1 cellular context compared by ENCODE assay signal in the genomic region with DNA sequence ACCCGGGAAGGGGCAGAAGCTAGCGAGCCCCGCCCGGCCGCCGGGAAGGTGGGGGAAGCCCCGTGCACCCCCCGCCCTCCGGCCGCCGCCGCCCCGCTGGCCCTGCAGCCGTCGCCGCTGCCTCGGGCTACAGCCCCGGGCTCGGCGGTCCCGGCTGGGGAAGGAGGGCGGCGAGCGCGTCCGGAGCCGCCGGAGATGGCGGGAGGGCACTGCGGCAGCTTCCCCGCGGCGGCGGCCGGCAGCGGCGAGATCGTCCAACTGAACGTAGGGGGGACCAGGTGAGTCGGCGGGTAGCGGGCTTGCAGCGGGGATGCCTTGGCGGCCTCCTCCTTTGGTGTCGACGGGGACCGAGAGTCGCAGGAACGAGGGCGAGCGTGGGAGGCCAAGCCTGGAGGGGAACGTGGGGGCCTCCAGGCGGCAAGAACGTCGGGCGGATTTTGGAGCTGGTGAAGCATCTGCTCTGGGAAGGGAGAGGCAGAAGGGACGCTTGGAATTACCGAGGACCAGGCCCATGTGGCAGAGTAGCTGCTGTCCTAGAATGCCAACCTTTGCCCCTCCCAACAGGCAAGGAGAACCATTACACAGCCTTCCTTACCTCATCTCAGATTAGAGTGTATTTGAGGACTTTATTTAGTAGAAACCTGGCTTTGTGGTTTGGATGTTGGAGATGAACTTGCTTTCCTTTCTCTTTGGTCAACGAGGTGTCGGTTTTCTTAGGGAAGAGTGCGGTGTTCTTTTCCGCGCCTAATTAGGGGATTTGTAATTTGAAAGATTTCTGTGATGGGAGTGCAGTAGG.
TF ChIP-seq lines count a peak whose summit lies in the region.

No MANE protein-coding gene starts in this region.

TF ChIP-seq in K562, 482 proteins besides CTCF, POLR2A, EP300 and RAD21 (continued from another document and continues in another):
- TF ChIP-seq, protein P1, sequence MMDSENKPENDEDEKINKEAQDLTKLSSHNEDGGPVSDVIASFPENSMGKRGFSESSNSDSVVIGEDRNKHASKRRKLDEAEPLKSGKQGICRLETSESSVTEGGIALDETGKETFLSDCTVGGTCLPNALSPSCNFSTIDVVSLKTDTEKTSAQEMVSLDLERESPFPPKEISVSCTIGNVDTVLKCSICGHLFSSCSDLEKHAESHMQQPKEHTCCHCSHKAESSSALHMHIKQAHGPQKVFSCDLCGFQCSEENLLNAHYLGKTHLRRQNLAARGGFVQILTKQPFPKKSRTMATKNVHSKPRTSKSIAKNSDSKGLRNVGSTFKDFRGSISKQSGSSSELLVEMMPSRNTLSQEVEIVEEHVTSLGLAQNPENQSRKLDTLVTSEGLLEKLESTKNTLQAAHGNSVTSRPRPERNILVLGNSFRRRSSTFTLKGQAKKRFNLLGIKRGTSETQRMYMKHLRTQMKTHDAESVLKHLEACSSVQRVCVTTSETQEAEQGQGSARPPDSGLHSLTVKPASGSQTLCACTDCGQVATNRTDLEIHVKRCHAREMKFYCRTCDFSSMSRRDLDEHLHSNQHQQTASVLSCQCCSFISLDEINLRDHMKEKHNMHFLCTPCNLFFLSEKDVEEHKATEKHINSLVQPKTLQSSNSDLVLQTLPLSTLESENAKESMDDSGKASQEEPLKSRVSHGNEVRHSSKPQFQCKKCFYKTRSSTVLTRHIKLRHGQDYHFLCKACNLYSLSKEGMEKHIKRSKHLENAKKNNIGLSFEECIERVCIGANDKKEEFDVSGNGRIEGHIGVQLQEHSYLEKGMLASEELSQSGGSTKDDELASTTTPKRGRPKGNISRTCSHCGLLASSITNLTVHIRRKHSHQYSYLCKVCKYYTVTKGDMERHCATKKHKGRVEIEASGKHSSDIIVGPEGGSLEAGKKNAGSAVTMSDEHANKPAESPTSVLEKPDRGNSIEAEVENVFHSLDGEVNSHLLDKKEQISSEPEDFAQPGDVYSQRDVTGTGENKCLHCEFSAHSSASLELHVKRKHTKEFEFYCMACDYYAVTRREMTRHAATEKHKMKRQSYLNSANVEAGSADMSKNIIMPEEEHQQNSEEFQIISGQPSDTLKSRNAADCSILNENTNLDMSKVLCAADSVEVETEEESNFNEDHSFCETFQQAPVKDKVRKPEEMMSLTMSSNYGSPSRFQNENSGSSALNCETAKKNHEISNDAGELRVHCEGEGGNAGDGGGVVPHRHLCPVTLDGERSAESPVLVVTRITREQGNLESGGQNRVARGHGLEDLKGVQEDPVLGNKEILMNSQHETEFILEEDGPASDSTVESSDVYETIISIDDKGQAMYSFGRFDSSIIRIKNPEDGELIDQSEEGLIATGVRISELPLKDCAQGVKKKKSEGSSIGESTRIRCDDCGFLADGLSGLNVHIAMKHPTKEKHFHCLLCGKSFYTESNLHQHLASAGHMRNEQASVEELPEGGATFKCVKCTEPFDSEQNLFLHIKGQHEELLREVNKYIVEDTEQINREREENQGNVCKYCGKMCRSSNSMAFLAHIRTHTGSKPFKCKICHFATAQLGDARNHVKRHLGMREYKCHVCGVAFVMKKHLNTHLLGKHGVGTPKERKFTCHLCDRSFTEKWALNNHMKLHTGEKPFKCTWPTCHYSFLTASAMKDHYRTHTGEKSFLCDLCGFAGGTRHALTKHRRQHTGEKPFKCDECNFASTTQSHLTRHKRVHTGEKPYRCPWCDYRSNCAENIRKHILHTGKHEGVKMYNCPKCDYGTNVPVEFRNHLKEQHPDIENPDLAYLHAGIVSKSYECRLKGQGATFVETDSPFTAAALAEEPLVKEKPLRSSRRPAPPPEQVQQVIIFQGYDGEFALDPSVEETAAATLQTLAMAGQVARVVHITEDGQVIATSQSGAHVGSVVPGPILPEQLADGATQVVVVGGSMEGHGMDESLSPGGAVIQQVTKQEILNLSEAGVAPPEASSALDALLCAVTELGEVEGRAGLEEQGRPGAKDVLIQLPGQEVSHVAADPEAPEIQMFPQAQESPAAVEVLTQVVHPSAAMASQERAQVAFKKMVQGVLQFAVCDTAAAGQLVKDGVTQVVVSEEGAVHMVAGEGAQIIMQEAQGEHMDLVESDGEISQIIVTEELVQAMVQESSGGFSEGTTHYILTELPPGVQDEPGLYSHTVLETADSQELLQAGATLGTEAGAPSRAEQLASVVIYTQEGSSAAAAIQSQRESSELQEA (IDR thresholded peaks at IDR 0.05; ENCODE audit: low read depth), result peak; percentile 59; the same call in 1 of the 2 replicates
- TF ChIP-seq, protein P2, sequence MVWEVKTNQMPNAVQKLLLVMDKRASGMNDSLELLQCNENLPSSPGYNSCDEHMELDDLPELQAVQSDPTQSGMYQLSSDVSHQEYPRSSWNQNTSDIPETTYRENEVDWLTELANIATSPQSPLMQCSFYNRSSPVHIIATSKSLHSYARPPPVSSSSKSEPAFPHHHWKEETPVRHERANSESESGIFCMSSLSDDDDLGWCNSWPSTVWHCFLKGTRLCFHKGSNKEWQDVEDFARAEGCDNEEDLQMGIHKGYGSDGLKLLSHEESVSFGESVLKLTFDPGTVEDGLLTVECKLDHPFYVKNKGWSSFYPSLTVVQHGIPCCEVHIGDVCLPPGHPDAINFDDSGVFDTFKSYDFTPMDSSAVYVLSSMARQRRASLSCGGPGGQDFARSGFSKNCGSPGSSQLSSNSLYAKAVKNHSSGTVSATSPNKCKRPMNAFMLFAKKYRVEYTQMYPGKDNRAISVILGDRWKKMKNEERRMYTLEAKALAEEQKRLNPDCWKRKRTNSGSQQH (CRISPR knock-in tag; IDR thresholded peaks at IDR 0.05), result no peak
- TF ChIP-seq EP400 (IDR thresholded peaks at IDR 0.05) (peak; percentile 20), ZBTB7A (IDR thresholded peaks at IDR 0.05; ENCODE audit: borderline replicate concordance, control insufficient read depth, low read depth, low read length) (peak; percentile 32; the same call in 1 of the 2 replicates), MEIS2 (IDR thresholded peaks at IDR 0.05; ENCODE audit: partially characterized antibody) (no peak), CEBPB (tag; IDR thresholded peaks at IDR 0.05) (no peak), SMAD2 (IDR thresholded peaks at IDR 0.05; ENCODE audit: low read depth, low read length) (no peak), ZBTB1 (CRISPR knock-in tag; IDR thresholded peaks at IDR 0.05; ENCODE audit: borderline replicate concordance, low read depth) (0 out of 2 replicates have a peak, but pooled peaks have one; percentile 25), YY1 (IDR thresholded peaks at IDR 0.05; ENCODE audit: borderline replicate concordance in 1 of 3, control insufficient read depth in 1 of 3, extremely low read depth in 1 of 3, insufficient read depth in 3 of 3, insufficient read length in 1 of 3, insufficient replicate concordance in 2 of 3, low read depth in 1 of 3, low read length in 2 of 3) (peak in 1 of 3 experiments; percentile 37), ZNF561 (CRISPR knock-in tag; conservative IDR thresholded peaks at IDR 0.05) (no peak), ZNF347 (CRISPR knock-in tag; IDR thresholded peaks at IDR 0.05; ENCODE audit: low read depth) (no peak), ZNF830 (CRISPR knock-in tag; IDR thresholded peaks at IDR 0.05) (no peak), ZNF165 (CRISPR knock-in tag; IDR thresholded peaks at IDR 0.05; ENCODE audit: borderline replicate concordance) (no peak), TCF7 (IDR thresholded peaks at IDR 0.05; ENCODE audit: borderline replicate concordance) (no peak), CAMTA2 (CRISPR knock-in tag; conservative IDR thresholded peaks at IDR 0.05) (no peak), RBM22 (IDR thresholded peaks at IDR 0.05; ENCODE audit: low read depth, low read length, poor library complexity, severe bottlenecking) (no peak), HNRNPL (IDR thresholded peaks at IDR 0.05; ENCODE audit: low read depth, low read length) (0 out of 2 replicates have a peak, but pooled peaks have one; percentile 0), TAF7 (tag; IDR thresholded peaks at IDR 0.05) (no peak), ZNF408 (CRISPR knock-in tag; IDR thresholded peaks at IDR 0.05; ENCODE audit: low read depth) (no peak), ZNF354B (CRISPR knock-in tag; IDR thresholded peaks at IDR 0.05) (no peak), HDAC1 (IDR thresholded peaks at IDR 0.05) (peak in 1 of 2 experiments; percentile 73; a peak in 1 of 4 replicates), GTF2E2 (tag; IDR thresholded peaks at IDR 0.05) (peak; percentile 33; the same call in 1 of the 2 replicates), ZSCAN29 (IDR thresholded peaks at IDR 0.05) (no peak), HDAC8 (tag; IDR thresholded peaks at IDR 0.05) (no peak), SMAD4 (CRISPR knock-in tag; conservative IDR thresholded peaks at IDR 0.05) (no peak; the same call in 1 of the 2 replicates), XRCC3 (IDR thresholded peaks at IDR 0.05) (no peak)
- TF ChIP-seq, protein P3, sequence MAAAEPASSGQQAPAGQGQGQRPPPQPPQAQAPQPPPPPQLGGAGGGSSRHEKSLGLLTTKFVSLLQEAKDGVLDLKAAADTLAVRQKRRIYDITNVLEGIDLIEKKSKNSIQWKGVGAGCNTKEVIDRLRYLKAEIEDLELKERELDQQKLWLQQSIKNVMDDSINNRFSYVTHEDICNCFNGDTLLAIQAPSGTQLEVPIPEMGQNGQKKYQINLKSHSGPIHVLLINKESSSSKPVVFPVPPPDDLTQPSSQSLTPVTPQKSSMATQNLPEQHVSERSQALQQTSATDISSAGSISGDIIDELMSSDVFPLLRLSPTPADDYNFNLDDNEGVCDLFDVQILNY (CRISPR knock-in tag; IDR thresholded peaks at IDR 0.05), result 0 out of 2 replicates have a peak, but pooled peaks have one; percentile 30
- TF ChIP-seq, protein P4, sequence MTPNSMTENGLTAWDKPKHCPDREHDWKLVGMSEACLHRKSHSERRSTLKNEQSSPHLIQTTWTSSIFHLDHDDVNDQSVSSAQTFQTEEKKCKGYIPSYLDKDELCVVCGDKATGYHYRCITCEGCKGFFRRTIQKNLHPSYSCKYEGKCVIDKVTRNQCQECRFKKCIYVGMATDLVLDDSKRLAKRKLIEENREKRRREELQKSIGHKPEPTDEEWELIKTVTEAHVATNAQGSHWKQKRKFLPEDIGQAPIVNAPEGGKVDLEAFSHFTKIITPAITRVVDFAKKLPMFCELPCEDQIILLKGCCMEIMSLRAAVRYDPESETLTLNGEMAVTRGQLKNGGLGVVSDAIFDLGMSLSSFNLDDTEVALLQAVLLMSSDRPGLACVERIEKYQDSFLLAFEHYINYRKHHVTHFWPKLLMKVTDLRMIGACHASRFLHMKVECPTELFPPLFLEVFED (CRISPR knock-in tag; conservative IDR thresholded peaks at IDR 0.05), result no peak
- TF ChIP-seq, protein P5, sequence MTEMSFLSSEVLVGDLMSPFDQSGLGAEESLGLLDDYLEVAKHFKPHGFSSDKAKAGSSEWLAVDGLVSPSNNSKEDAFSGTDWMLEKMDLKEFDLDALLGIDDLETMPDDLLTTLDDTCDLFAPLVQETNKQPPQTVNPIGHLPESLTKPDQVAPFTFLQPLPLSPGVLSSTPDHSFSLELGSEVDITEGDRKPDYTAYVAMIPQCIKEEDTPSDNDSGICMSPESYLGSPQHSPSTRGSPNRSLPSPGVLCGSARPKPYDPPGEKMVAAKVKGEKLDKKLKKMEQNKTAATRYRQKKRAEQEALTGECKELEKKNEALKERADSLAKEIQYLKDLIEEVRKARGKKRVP (CRISPR knock-in tag; IDR thresholded peaks at IDR 0.05), result 0 out of 2 replicates have a peak, but pooled peaks have one; percentile 13
- TF ChIP-seq, protein P6, sequence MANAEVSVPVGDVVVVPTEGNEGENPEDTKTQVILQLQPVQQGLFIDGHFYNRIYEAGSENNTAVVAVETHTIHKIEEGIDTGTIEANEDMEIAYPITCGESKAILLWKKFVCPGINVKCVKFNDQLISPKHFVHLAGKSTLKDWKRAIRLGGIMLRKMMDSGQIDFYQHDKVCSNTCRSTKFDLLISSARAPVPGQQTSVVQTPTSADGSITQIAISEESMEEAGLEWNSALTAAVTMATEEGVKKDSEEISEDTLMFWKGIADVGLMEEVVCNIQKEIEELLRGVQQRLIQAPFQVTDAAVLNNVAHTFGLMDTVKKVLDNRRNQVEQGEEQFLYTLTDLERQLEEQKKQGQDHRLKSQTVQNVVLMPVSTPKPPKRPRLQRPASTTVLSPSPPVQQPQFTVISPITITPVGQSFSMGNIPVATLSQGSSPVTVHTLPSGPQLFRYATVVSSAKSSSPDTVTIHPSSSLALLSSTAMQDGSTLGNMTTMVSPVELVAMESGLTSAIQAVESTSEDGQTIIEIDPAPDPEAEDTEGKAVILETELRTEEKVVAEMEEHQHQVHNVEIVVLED (CRISPR knock-in tag; IDR thresholded peaks at IDR 0.05), result no peak
- TF ChIP-seq, protein P7, sequence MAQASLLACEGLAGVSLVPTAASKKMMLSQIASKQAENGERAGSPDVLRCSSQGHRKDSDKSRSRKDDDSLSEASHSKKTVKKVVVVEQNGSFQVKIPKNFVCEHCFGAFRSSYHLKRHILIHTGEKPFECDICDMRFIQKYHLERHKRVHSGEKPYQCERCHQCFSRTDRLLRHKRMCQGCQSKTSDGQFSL (CRISPR knock-in tag; IDR thresholded peaks at IDR 0.05), result peak; percentile 72; the same call in 1 of the 2 replicates
- TF ChIP-seq, protein P7 (tag; IDR thresholded peaks at IDR 0.05), result peak in 1 of 2 experiments; percentile 82; a peak in 1 of 4 replicates
- TF ChIP-seq, protein P8, sequence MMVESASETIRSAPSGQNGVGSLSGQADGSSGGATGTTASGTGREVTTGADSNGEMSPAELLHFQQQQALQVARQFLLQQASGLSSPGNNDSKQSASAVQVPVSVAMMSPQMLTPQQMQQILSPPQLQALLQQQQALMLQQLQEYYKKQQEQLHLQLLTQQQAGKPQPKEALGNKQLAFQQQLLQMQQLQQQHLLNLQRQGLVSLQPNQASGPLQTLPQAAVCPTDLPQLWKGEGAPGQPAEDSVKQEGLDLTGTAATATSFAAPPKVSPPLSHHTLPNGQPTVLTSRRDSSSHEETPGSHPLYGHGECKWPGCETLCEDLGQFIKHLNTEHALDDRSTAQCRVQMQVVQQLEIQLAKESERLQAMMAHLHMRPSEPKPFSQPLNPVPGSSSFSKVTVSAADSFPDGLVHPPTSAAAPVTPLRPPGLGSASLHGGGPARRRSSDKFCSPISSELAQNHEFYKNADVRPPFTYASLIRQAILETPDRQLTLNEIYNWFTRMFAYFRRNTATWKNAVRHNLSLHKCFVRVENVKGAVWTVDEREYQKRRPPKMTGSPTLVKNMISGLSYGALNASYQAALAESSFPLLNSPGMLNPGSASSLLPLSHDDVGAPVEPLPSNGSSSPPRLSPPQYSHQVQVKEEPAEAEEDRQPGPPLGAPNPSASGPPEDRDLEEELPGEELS (CRISPR knock-in tag; IDR thresholded peaks at IDR 0.05; ENCODE audit: borderline replicate concordance), result no peak; the same call in 1 of the 2 replicates
- TF ChIP-seq, protein P9, sequence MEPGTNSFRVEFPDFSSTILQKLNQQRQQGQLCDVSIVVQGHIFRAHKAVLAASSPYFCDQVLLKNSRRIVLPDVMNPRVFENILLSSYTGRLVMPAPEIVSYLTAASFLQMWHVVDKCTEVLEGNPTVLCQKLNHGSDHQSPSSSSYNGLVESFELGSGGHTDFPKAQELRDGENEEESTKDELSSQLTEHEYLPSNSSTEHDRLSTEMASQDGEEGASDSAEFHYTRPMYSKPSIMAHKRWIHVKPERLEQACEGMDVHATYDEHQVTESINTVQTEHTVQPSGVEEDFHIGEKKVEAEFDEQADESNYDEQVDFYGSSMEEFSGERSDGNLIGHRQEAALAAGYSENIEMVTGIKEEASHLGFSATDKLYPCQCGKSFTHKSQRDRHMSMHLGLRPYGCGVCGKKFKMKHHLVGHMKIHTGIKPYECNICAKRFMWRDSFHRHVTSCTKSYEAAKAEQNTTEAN (CRISPR knock-in tag; IDR thresholded peaks at IDR 0.05), result no peak
- TF ChIP-seq, protein P10, sequence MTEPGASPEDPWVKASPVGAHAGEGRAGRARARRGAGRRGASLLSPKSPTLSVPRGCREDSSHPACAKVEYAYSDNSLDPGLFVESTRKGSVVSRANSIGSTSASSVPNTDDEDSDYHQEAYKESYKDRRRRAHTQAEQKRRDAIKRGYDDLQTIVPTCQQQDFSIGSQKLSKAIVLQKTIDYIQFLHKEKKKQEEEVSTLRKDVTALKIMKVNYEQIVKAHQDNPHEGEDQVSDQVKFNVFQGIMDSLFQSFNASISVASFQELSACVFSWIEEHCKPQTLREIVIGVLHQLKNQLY (CRISPR knock-in tag; conservative IDR thresholded peaks at IDR 0.05), result no peak
